In genomic region chr7:3912291-3912690, GRCh38 we compare ENCODE assay signal across 14 cellular contexts.
"Had no signal": no experiment of that assay in that cellular context is flagged by ENCODE, and none has a peak within 500 bp of the region (broad histone marks: within the 10 kb centered on the region; RNA-seq: fewer than 3 reads in every experiment).

No MANE protein-coding gene starts in this region.

- H3K4me1 ChIP-seq: adrenal gland, sigmoid colon had no signal

- H3K4me1 Mint-ChIP-seq: activated naive CD4-positive, alpha-beta T cell treated with anti-CD3 and anti-CD28 coated beads, Interleukin-2, amount 10 ng/mL, durations not matched to agents 7 days and 5 days; activated T-helper 17 cell treated with anti-CD3 and anti-CD28 coated beads, Interleukin-2, amount 50 U/mL, for 72 hours had no signal

- H3K36me3 ChIP-seq: adrenal gland, sigmoid colon, upper lobe of left lung had no signal

- H3K4me3 ChIP-seq: adrenal gland, sigmoid colon, upper lobe of left lung had no signal

- DNase-seq: activated B cell treated with CpG ODN at 0.5 μM for 24 hours; activated CD4-positive, alpha-beta T cell treated with anti-CD3 and anti-CD28 coated beads, Interleukin-2, amount 50 U/mL, for 1 hour; activated naive CD4-positive, alpha-beta T cell treated with anti-CD3 and anti-CD28 coated beads, Interleukin-2, amount 10 ng/mL, durations not matched to agents 7 days and 5 days; activated T-cell treated with anti-CD3 and anti-CD28 coated beads for 4 hours; adrenal gland; effector memory CD4-positive, alpha-beta T cell; left colon; natural killer cell; sigmoid colon; stimulated activated CD4-positive, alpha-beta T cell treated with anti-CD3 and anti-CD28 coated beads, Interleukin-2, amount 100 ng/mL, for 24 hours; stimulated activated naive CD4-positive, alpha-beta T cell treated with Interleukin-2 at 50 U/mL for 16 hours; upper lobe of left lung had no signal

- H3K9me3 ChIP-seq: adrenal gland, sigmoid colon, upper lobe of left lung had no signal

- ATAC-seq: left colon, natural killer cell had no signal

- H3K36me3 Mint-ChIP-seq: activated naive CD4-positive, alpha-beta T cell treated with anti-CD3 and anti-CD28 coated beads, Interleukin-2, amount 10 ng/mL, durations not matched to agents 7 days and 5 days; natural killer cell had no signal

- H3K27ac Mint-ChIP-seq: activated B cell treated with CpG ODN at 0.5 μM for 24 hours; activated naive CD4-positive, alpha-beta T cell treated with anti-CD3 and anti-CD28 coated beads, Interleukin-2, amount 10 ng/mL, durations not matched to agents 7 days and 5 days; activated T-helper 17 cell treated with anti-CD3 and anti-CD28 coated beads, Interleukin-2, amount 50 U/mL, for 72 hours; natural killer cell; T-helper 1 cell treated with Interleukin-12 subunit alpha and Interleukin-12 subunit beta and Interleukin-4 antibody, amounts not matched to agents 30 μg/mL and 1 μg/mL, for 36 hours had no signal

- H3K9me3 Mint-ChIP-seq: activated B cell treated with CpG ODN at 0.5 μM for 24 hours; activated naive CD4-positive, alpha-beta T cell treated with anti-CD3 and anti-CD28 coated beads, Interleukin-2, amount 10 ng/mL, durations not matched to agents 7 days and 5 days; activated T-helper 17 cell treated with anti-CD3 and anti-CD28 coated beads, Interleukin-2, amount 50 U/mL, for 72 hours; natural killer cell; T-helper 1 cell treated with Interleukin-12 subunit alpha and Interleukin-12 subunit beta and Interleukin-4 antibody, amounts not matched to agents 30 μg/mL and 1 μg/mL, for 36 hours had no signal

- H3K27me3 ChIP-seq: adrenal gland, sigmoid colon, upper lobe of left lung had no signal

- H3K27me3 Mint-ChIP-seq: activated naive CD4-positive, alpha-beta T cell treated with anti-CD3 and anti-CD28 coated beads, Interleukin-2, amount 10 ng/mL, durations not matched to agents 7 days and 5 days had no signal

- H3K27ac ChIP-seq: adrenal gland, sigmoid colon had no signal

- H3K4me3 Mint-ChIP-seq: activated B cell treated with CpG ODN at 0.5 μM for 24 hours; activated naive CD4-positive, alpha-beta T cell treated with anti-CD3 and anti-CD28 coated beads, Interleukin-2, amount 10 ng/mL, durations not matched to agents 7 days and 5 days; activated T-helper 17 cell treated with anti-CD3 and anti-CD28 coated beads, Interleukin-2, amount 50 U/mL, for 72 hours; natural killer cell; T-helper 1 cell treated with Interleukin-12 subunit alpha and Interleukin-12 subunit beta and Interleukin-4 antibody, amounts not matched to agents 30 μg/mL and 1 μg/mL, for 36 hours had no signal
